ENCODE assay signal across 11 cellular contexts in genomic region chr3:46350262-46350565, GRCh38. TPM values are rescaled to one million over a fixed set of nuclear protein-coding genes. Genes with fewer than 3 reads are reported as not detected.
DNase-seq lines count a peak whose midpoint lies in the region; ATAC-seq and TF ChIP-seq lines count a peak whose summit lies in the region.
"Had no signal": no experiment of that assay in that cellular context is flagged by ENCODE, and none has a peak within 500 bp of the region (broad histone marks: within the 10 kb centered on the region; RNA-seq: fewer than 3 reads in every experiment).

No MANE protein-coding gene starts in this region.

- intact Hi-C loops in aorta (cut with DNase I): no loop called here

- no peaks in the 10 kb centered on the region for H3K4me1 ChIP-seq in aorta (ENCODE audit: control insufficient read depth in 1 of 2, insufficient read depth in 2 of 2, low read length in 2 of 2)
- H3K4me1 ChIP-seq: A549, right atrium auricular region had no signal

- H3K27me3 ChIP-seq in brain microvascular endothelial cell (replicated peaks): peaks cover 5% of the 10 kb centered on the region
- peaks cover 0 to 1% of the 10 kb centered on the region in 2 donors for H3K27me3 ChIP-seq in aorta (ENCODE audit: control insufficient read depth in 1 of 2, insufficient read depth in 2 of 2, low read length in 1 of 2)
- H3K27me3 ChIP-seq: right atrium auricular region had no signal

- ATAC-seq in GM21786 (IDR thresholded peaks at IDR 0.05; ENCODE audit: unreplicated experiment): peak; percentile 28
- no peak for ATAC-seq in T-helper 17 cell
- ATAC-seq in aorta (ENCODE audit: low FRiP score): no peak
- ATAC-seq: A549 had no signal

- H3K9me3 ChIP-seq in T-helper 17 cell (ENCODE audit: control insufficient read depth, low read length, poor library complexity, severe bottlenecking) (no peaks in the 10 kb centered on the region), aorta (ENCODE audit: control insufficient read depth, low read length) (peaks cover 1% of the 10 kb centered on the region)
- H3K9me3 ChIP-seq: A549, right atrium auricular region had no signal

- in situ Hi-C loops in brain microvascular endothelial cell (cut with HindIII; ENCODE audit: low pct_ligation_motif_present, low sequenced_read_pairs): no loop called here
- in situ Hi-C loops in KBM-7 (cut with MboI; ENCODE audit: low pct_unique_long_range_greater_than_20kb, low sequenced_read_pairs): no loop called here

- H3K4me3 Mint-ChIP-seq in T-helper 17 cell (peak overlapping the region; percentile 73), osteocyte (ENCODE audit: unreplicated experiment) (no peak overlapping the region)

- H3K4me3 ChIP-seq in brain microvascular endothelial cell (ENCODE audit: low read depth, low read length): no peak overlapping the region
- H3K4me3 ChIP-seq in aorta (ENCODE audit: low read length in 2 of 2): no peak overlapping the region
- H3K4me3 ChIP-seq: A549, right atrium auricular region had no signal

- H3K4me1 Mint-ChIP-seq in T-helper 17 cell (peaks cover 65% of the 10 kb centered on the region), osteocyte (ENCODE audit: unreplicated experiment) (no peaks in the 10 kb centered on the region)

- 65 to 80% methylated on average over 1 of the region's 1 CpG for WGBS in aorta, 2 donors

- H3K36me3 Mint-ChIP-seq in T-helper 17 cell (ENCODE audit: low read depth): peaks cover 9% of the 10 kb centered on the region
- no peaks in the 10 kb centered on the region for H3K36me3 Mint-ChIP-seq in osteocyte (ENCODE audit: unreplicated experiment)

- H3K27me3 Mint-ChIP-seq in T-helper 17 cell (no peaks in the 10 kb centered on the region), osteocyte (ENCODE audit: unreplicated experiment) (peaks cover 62% of the 10 kb centered on the region)

- DNase-seq in SKM-1 treated with dmso at 0.1 percent for 144 hours (lab: John Stamatoyannopoulos, UW; ENCODE audit: unreplicated experiment) (peak; percentile 48), SKM-1 (lab: John Stamatoyannopoulos, UW; ENCODE audit: unreplicated experiment) (no peak), T-helper 17 cell (no peak), osteocyte (ENCODE audit: extremely low spot score, unreplicated experiment) (peak; percentile 30), brain microvascular endothelial cell (no peak), aorta (no peak), KBM-7 (no peak)
- DNase-seq: hippocampal formation had no signal

- no peaks in the 10 kb centered on the region for H3K9me3 Mint-ChIP-seq in osteocyte (ENCODE audit: unreplicated experiment)

- H3K36me3 ChIP-seq in brain microvascular endothelial cell (replicated peaks) (no peaks in the 10 kb centered on the region), aorta (ENCODE audit: control insufficient read depth in 1 of 2, insufficient read depth in 2 of 2, low read length in 1 of 2) (no peaks in the 10 kb centered on the region)
- H3K36me3 ChIP-seq: right atrium auricular region had no signal

- H3K27ac Mint-ChIP-seq in T-helper 17 cell (peak overlapping the region; percentile 95), osteocyte (ENCODE audit: unreplicated experiment) (no peak overlapping the region)

- H3K27ac ChIP-seq in brain microvascular endothelial cell (no peak overlapping the region), aorta (ENCODE audit: low read depth in 1 of 2, low read length in 2 of 2) (no peak overlapping the region)
- H3K27ac ChIP-seq: A549, right atrium auricular region had no signal

- TF ChIP-seq CTCF in osteocyte (IDR thresholded peaks at IDR 0.05) (no peak), brain microvascular endothelial cell (IDR thresholded peaks at IDR 0.05; ENCODE audit: low read depth, low read length, missing control alignments) (no peak)

RNA-seq across cellular contexts. Expression of gene CCR2, which starts 3.7 kb away (rescaled TPM):
- total RNA-seq in T-helper 17 cell (10 to 100 TPM; 12.4 to 14.2 TPM), osteocyte (not detected in 2 replicates), aorta (1 to 10 TPM; 2.8 to 6.2 TPM)
- polyA plus RNA-seq in aorta: under 1 TPM in 1 of 2 donors, not detected in 1; 0.18 TPM
- polyA plus RNA-seq: A549 had no signal

RNA-seq across cellular contexts. Expression of gene CCR5, which starts 20.5 kb away (rescaled TPM):
- total RNA-seq in T-helper 17 cell (1 to 10 TPM; 3.2 to 8.3 TPM), osteocyte (not detected in 2 replicates), aorta (1 to 10 TPM; 4.1 to 5.7 TPM)
- polyA plus RNA-seq in aorta: 1 to 10 TPM in 1 of 2 donors, under 1 TPM in 1; 0.05 to 2.1 TPM
- polyA plus RNA-seq: A549 had no signal

RNA-seq across cellular contexts. Expression of gene CCRL2, which starts 56.8 kb away (rescaled TPM):
- 1 to 10 TPM; 1.9 to 2.4 TPM for total RNA-seq in T-helper 17 cell
- not detected in 2 replicates for total RNA-seq in osteocyte
- total RNA-seq in aorta: 1 to 10 TPM; 3.1 to 5.1 TPM
- polyA plus RNA-seq in aorta: 1 to 10 TPM in 1 of 2 donors, under 1 TPM in 1; 0.59 to 1.8 TPM
- polyA plus RNA-seq: A549 had no signal

Comparison
In these comparisons a context has a peak if more than half of its experiments do, and no peak if none do; other contexts are left out.
1. DNase-seq: peak in SKM-1 treated with dmso at 0.1 percent for 144 hours (single experiment) and osteocyte (single experiment); none in SKM-1 (single experiment), T-helper 17 cell (0 of 3), brain microvascular endothelial cell (single experiment), aorta (0 of 2) and KBM-7 (single experiment).